8 cellular contexts compared by ENCODE assay signal in the genomic region with DNA sequence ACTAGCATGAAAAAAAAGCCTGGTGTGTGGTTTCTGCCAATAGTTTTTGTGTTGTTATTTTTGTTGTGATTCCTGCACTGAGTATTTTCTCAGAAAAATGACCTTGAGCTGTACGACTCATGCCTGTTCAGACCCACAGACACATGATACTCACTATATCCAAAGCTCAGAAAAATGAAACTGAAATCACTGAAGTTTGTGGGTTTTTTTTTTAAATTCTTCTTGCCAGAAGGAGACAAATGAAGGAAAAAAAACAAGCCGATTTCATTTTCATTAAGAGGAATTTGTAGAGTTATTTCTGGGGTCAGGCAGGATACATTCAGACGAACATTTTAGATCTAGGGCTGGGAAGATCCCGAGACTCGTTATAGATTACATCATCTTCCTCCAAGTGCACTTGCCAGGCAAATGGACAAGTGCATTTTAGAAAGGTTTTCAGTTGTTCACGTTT.
DNase-seq lines count a peak whose midpoint lies in the region; ATAC-seq and TF ChIP-seq lines count a peak whose summit lies in the region.

No MANE protein-coding gene starts in this region.

- H3K4me1 Mint-ChIP-seq in activated CD4-positive, alpha-beta T cell treated with anti-CD3 and anti-CD28 coated beads, Interleukin-2, amount 10 ng/mL, durations not matched to agents 7 days and 5 days, result peaks cover 65% of the 10 kb centered on the region
- peaks cover 81% of the 10 kb centered on the region for H3K4me1 Mint-ChIP-seq in stimulated activated naive CD8-positive, alpha-beta T cell treated with anti-CD3 and anti-CD28 coated beads, Interleukin-15, amount 100 ng/mL, for 72 hours

- no peaks in the 10 kb centered on the region for H3K9me3 Mint-ChIP-seq in activated CD4-positive, alpha-beta T cell treated with anti-CD3 and anti-CD28 coated beads, Interleukin-2, amount 10 ng/mL, durations not matched to agents 7 days and 5 days
- H3K9me3 Mint-ChIP-seq in stimulated activated naive CD8-positive, alpha-beta T cell treated with anti-CD3 and anti-CD28 coated beads, Interleukin-15, amount 100 ng/mL, for 72 hours, result no peaks in the 10 kb centered on the region

- POLR2A ChIA-PET in activated CD4-positive, alpha-beta T cell treated with anti-CD3 and anti-CD28 coated beads, Interleukin-2, amount 10 ng/mL, durations not matched to agents 7 days and 5 days (lab: Charles Lee), result no interaction called here

- peak overlapping the region; percentile 32 for H3K4me3 ChIP-seq in fibroblast of mammary gland (ENCODE audit: control insufficient read depth, low read depth, low read length)

- peak overlapping the region; percentile 63 for H3K4me3 Mint-ChIP-seq in activated CD4-positive, alpha-beta T cell treated with anti-CD3 and anti-CD28 coated beads, Interleukin-2, amount 10 ng/mL, durations not matched to agents 7 days and 5 days
- peak overlapping the region; percentile 36 to 72 for H3K4me3 Mint-ChIP-seq in stimulated activated naive CD8-positive, alpha-beta T cell treated with anti-CD3 and anti-CD28 coated beads, Interleukin-15, amount 100 ng/mL, for 72 hours

- ATAC-seq in stimulated activated naive CD8-positive, alpha-beta T cell treated with anti-CD3 and anti-CD28 coated beads, Interleukin-15, amount 100 ng/mL, for 72 hours, result peak; percentile 43
- no peak for ATAC-seq in left lobe of liver

- H3K27ac Mint-ChIP-seq in activated CD4-positive, alpha-beta T cell treated with anti-CD3 and anti-CD28 coated beads, Interleukin-2, amount 10 ng/mL, durations not matched to agents 7 days and 5 days, result peak overlapping the region; percentile 85
- peak overlapping the region; percentile 44 to 92 for H3K27ac Mint-ChIP-seq in stimulated activated naive CD8-positive, alpha-beta T cell treated with anti-CD3 and anti-CD28 coated beads, Interleukin-15, amount 100 ng/mL, for 72 hours

- no peak for DNase-seq in activated CD4-positive, alpha-beta T cell treated with anti-CD3 and anti-CD28 coated beads, Interleukin-2, amount 10 ng/mL, durations not matched to agents 7 days and 5 days
- no peak for DNase-seq in activated CD4-positive, alpha-beta T cell treated with anti-CD3 and anti-CD28 coated beads, Interleukin-2, amount 50 U/mL, for 4 hours
- DNase-seq in RPMI8226, result peak; percentile 37
- DNase-seq in fibroblast of mammary gland (ENCODE audit: low read depth), result peak; percentile 64
- no peak for DNase-seq in stimulated activated naive CD8-positive, alpha-beta T cell treated with anti-CD3 and anti-CD28 coated beads, Interleukin-15, amount 100 ng/mL, for 72 hours
- DNase-seq in left lobe of liver (ENCODE audit: low spot score), result no peak
- no peak for DNase-seq in mucosa of gallbladder (ENCODE audit: low spot score)
- no peak for DNase-seq in activated gamma-delta T cell (lab: John Stamatoyannopoulos, UW)

- no peaks in the 10 kb centered on the region for H3K27me3 Mint-ChIP-seq in activated CD4-positive, alpha-beta T cell treated with anti-CD3 and anti-CD28 coated beads, Interleukin-2, amount 10 ng/mL, durations not matched to agents 7 days and 5 days
- no peaks in the 10 kb centered on the region for H3K27me3 Mint-ChIP-seq in stimulated activated naive CD8-positive, alpha-beta T cell treated with anti-CD3 and anti-CD28 coated beads, Interleukin-15, amount 100 ng/mL, for 72 hours

- CTCF ChIA-PET in activated CD4-positive, alpha-beta T cell treated with anti-CD3 and anti-CD28 coated beads, Interleukin-2, amount 10 ng/mL, durations not matched to agents 7 days and 5 days (lab: Charles Lee), result interaction anchor here (0.6 to 1.7 kb wide), 5 partner anchors 9 to 1494 kb away, joined by 3 to 4 read pairs (median 4); no protein-coding TSS in a partner anchor

- no peak for TF ChIP-seq CTCF in fibroblast of mammary gland (conservative IDR thresholded peaks at IDR 0.05; ENCODE audit: control insufficient read depth, insufficient read depth, low read depth, low read length)

- no peaks in the 10 kb centered on the region for H3K36me3 Mint-ChIP-seq in activated CD4-positive, alpha-beta T cell treated with anti-CD3 and anti-CD28 coated beads, Interleukin-2, amount 10 ng/mL, durations not matched to agents 7 days and 5 days (ENCODE audit: low read depth)

Comparison
In these comparisons a context has a peak if more than half of its experiments do, and no peak if none do; other contexts are left out.
1. DNase-seq: peak in RPMI8226 (single experiment) and fibroblast of mammary gland (single experiment); none in activated CD4-positive, alpha-beta T cell treated with anti-CD3 and anti-CD28 coated beads, Interleukin-2, amount 10 ng/mL, durations not matched to agents 7 days and 5 days (single experiment), activated CD4-positive, alpha-beta T cell treated with anti-CD3 and anti-CD28 coated beads, Interleukin-2, amount 50 U/mL, for 4 hours (0 of 2), stimulated activated naive CD8-positive, alpha-beta T cell treated with anti-CD3 and anti-CD28 coated beads, Interleukin-15, amount 100 ng/mL, for 72 hours (0 of 2), left lobe of liver (single experiment), mucosa of gallbladder (single experiment) and activated gamma-delta T cell (single experiment).